Comparison of ENCODE assay signal across 19 cellular contexts in genomic region chr21:43847301-43847700, GRCh38.
"Had no signal": no experiment of that assay in that cellular context is flagged by ENCODE, and none has a peak within 500 bp of the region (broad histone marks: within the 10 kb centered on the region; RNA-seq: fewer than 3 reads in every experiment).

No MANE protein-coding gene starts in this region.

- DNase-seq: colonic mucosa; effector CD4-positive, alpha-beta T cell; endodermal cell; erythroblast; foreskin keratinocyte; heart left ventricle; hippocampal formation; left colon; left ventricle myocardium superior; mesenchymal stem cell; midbrain; stimulated activated CD4-positive, alpha-beta T cell treated with anti-CD3 and anti-CD28 coated beads, Interleukin-12 subunit alpha, Interleukin-12 subunit beta, amount 100 ng/mL, for 4 hours; stimulated activated CD4-positive, alpha-beta T cell treated with anti-CD3 and anti-CD28 coated beads, Interleukin-2, amount 100 ng/mL, for 48 hours; stimulated activated naive CD4-positive, alpha-beta T cell treated with Interleukin-2 at 50 U/mL for 16 hours; thyroid gland had no signal

- H3K27ac Mint-ChIP-seq: endodermal cell; natural killer cell treated with Interleukin-12 subunit alpha and Interleukin-12 subunit beta and Interleukin-15 and Interleukin-18, amount 100 ng/mL, for 72 hours; type B pancreatic cell had no signal

- H3K9me3 ChIP-seq: colonic mucosa, heart left ventricle, suprapubic skin, thyroid gland had no signal

- H3K36me3 ChIP-seq: colonic mucosa, heart left ventricle, suprapubic skin, thyroid gland had no signal

- H3K27me3 ChIP-seq: colonic mucosa, heart left ventricle, suprapubic skin, thyroid gland had no signal

- H3K4me3 ChIP-seq: colonic mucosa, heart left ventricle, lung, suprapubic skin, thyroid gland had no signal

- H3K9me3 Mint-ChIP-seq: type B pancreatic cell had no signal

- H3K36me3 Mint-ChIP-seq: type B pancreatic cell had no signal

- H3K27ac ChIP-seq: colonic mucosa, foreskin keratinocyte, heart left ventricle, suprapubic skin, thyroid gland had no signal

- H3K4me3 Mint-ChIP-seq: endodermal cell; natural killer cell treated with Interleukin-12 subunit alpha and Interleukin-12 subunit beta and Interleukin-15 and Interleukin-18, amount 100 ng/mL, for 72 hours; type B pancreatic cell had no signal

- H3K27me3 Mint-ChIP-seq: type B pancreatic cell had no signal

- H3K4me1 ChIP-seq: colonic mucosa, foreskin keratinocyte, thyroid gland had no signal
